In genomic region chr2:200415455-200415854, GRCh38 we compare ENCODE assay signal across 18 cellular contexts.
DNase-seq lines count a peak whose midpoint lies in the region; ATAC-seq and TF ChIP-seq lines count a peak whose summit lies in the region.
"Had no signal": no experiment of that assay in that cellular context is flagged by ENCODE, and none has a peak within 500 bp of the region (broad histone marks: within the 10 kb centered on the region; RNA-seq: fewer than 3 reads in every experiment).

No MANE protein-coding gene starts in this region.

- H3K9me3 Mint-ChIP-seq in neural progenitor cell, result no peaks in the 10 kb centered on the region
- H3K9me3 Mint-ChIP-seq in activated naive CD4-positive, alpha-beta T cell treated with anti-CD3 and anti-CD28 coated beads, Interleukin-2, amount 10 ng/mL, durations not matched to agents 7 days and 5 days, result no peaks in the 10 kb centered on the region
- H3K9me3 Mint-ChIP-seq: CD4-positive, CD25-positive, alpha-beta regulatory T cell; CD8-positive, alpha-beta T cell; GM23338; HFFc6 had no signal

- no peaks in the 10 kb centered on the region for H4K20me1 ChIP-seq in Karpas-422 (ENCODE audit: insufficient read depth, low read depth, low read length)
- no peaks in the 10 kb centered on the region for H4K20me1 ChIP-seq in SK-N-SH (ENCODE audit: insufficient read depth)
- no peaks in the 10 kb centered on the region for H4K20me1 ChIP-seq in neural progenitor cell (ENCODE audit: low read depth)
- H4K20me1 ChIP-seq in PC-3 (ENCODE audit: low read length), result no peaks in the 10 kb centered on the region
- H4K20me1 ChIP-seq: BLaER1 had no signal

- peaks cover 13% of the 10 kb centered on the region for H3K36me3 Mint-ChIP-seq in neural progenitor cell
- peaks cover 8% of the 10 kb centered on the region for H3K36me3 Mint-ChIP-seq in activated naive CD4-positive, alpha-beta T cell treated with anti-CD3 and anti-CD28 coated beads, Interleukin-2, amount 10 ng/mL, durations not matched to agents 7 days and 5 days
- H3K36me3 Mint-ChIP-seq: CD8-positive, alpha-beta T cell had no signal

- no peaks in the 10 kb centered on the region for H3K79me2 ChIP-seq in Karpas-422 (ENCODE audit: low read length)
- H3K79me2 ChIP-seq in SK-N-SH (ENCODE audit: insufficient read depth), result peaks cover 27% of the 10 kb centered on the region; the same call in 1 of the 2 replicates
- H3K79me2 ChIP-seq in neural progenitor cell (ENCODE audit: low read depth), result no peaks in the 10 kb centered on the region
- H3K79me2 ChIP-seq in PC-3 (ENCODE audit: low read length), result peaks cover 13% of the 10 kb centered on the region

- H3K27me3 ChIP-seq in Karpas-422 (ENCODE audit: low read length) (no peaks in the 10 kb centered on the region), SK-N-SH (ENCODE audit: insufficient read depth) (no peaks in the 10 kb centered on the region), neural progenitor cell (no peaks in the 10 kb centered on the region), PC-3 (ENCODE audit: low read length) (no peaks in the 10 kb centered on the region)
- H3K27me3 ChIP-seq: BLaER1 had no signal

- no peak overlapping the region for H3K9ac ChIP-seq in Karpas-422 (ENCODE audit: low read length)
- H3K9ac ChIP-seq in SK-N-SH, result no peak overlapping the region
- no peak overlapping the region for H3K9ac ChIP-seq in neural progenitor cell
- H3K9ac ChIP-seq in PC-3 (ENCODE audit: low read length), result no peak overlapping the region
- H3K9ac ChIP-seq: BLaER1 had no signal

- POLR2A ChIA-PET in SK-N-SH (lab: Yijun Ruan, JAX), result no interaction called here
- POLR2A ChIA-PET in PC-3 (lab: Charles Lee; ENCODE audit: unreplicated experiment), result no interaction called here

- no peaks in the 10 kb centered on the region for H3K27me3 Mint-ChIP-seq in neural progenitor cell (ENCODE audit: insufficient read depth, low read depth)
- no peaks in the 10 kb centered on the region for H3K27me3 Mint-ChIP-seq in activated naive CD4-positive, alpha-beta T cell treated with anti-CD3 and anti-CD28 coated beads, Interleukin-2, amount 10 ng/mL, durations not matched to agents 7 days and 5 days
- H3K27me3 Mint-ChIP-seq: CD4-positive, CD25-positive, alpha-beta regulatory T cell had no signal

- no peak for ATAC-seq in PC-3
- ATAC-seq: CD8-positive, alpha-beta T cell; GM12878; GM23338 had no signal

- intact Hi-C loops in PC-3 (cut with micrococcal nuclease), result no loop called here
- intact Hi-C loops in cardiac septum (cut with DNase I), result no loop called here

- 0 out of 4 replicates have a peak, but pooled peaks of 1 of the 2 experiments have one; percentile 19 for TF ChIP-seq EP300 in SK-N-SH (IDR thresholded peaks at IDR 0.05; ENCODE audit: borderline replicate concordance in 1 of 2, low read depth in 1 of 2, low read length in 1 of 2)

- H3K27ac Mint-ChIP-seq in neural progenitor cell, result peak overlapping the region; percentile 13
- no peak overlapping the region for H3K27ac Mint-ChIP-seq in activated naive CD4-positive, alpha-beta T cell treated with anti-CD3 and anti-CD28 coated beads, Interleukin-2, amount 10 ng/mL, durations not matched to agents 7 days and 5 days
- H3K27ac Mint-ChIP-seq: CD4-positive, CD25-positive, alpha-beta regulatory T cell; CD8-positive, alpha-beta T cell; GM23338; HFFc6 had no signal

- DNase-seq in Karpas-422, result peak; percentile 15
- peak; percentile 10 for DNase-seq in SK-N-SH
- DNase-seq in neural progenitor cell (ENCODE audit: low spot score), result no peak
- DNase-seq in PC-3, result no peak
- no peak for DNase-seq in cardiac septum (ENCODE audit: low spot score)
- no peak for DNase-seq in activated naive CD4-positive, alpha-beta T cell treated with anti-CD3 and anti-CD28 coated beads, Interleukin-2, amount 10 ng/mL, durations not matched to agents 7 days and 5 days
- DNase-seq: CD4-positive, CD25-positive, alpha-beta regulatory T cell; CD8-positive, alpha-beta T cell; DMS 273 treated with DMSO at 0.1 percent for 48 hours; DMS79; EL; GDM1; HFFc6 had no signal

- H3F3A ChIP-seq in SK-N-SH (replicated peaks; ENCODE audit: insufficient read depth) (peaks cover 9% of the 10 kb centered on the region), neural progenitor cell (ENCODE audit: low read depth) (peaks cover 19% of the 10 kb centered on the region), PC-3 (ENCODE audit: low read length, unreplicated experiment) (peaks cover 2% of the 10 kb centered on the region)

- H3K4me1 Mint-ChIP-seq in neural progenitor cell, result peaks cover 48% of the 10 kb centered on the region
- H3K4me1 Mint-ChIP-seq in activated naive CD4-positive, alpha-beta T cell treated with anti-CD3 and anti-CD28 coated beads, Interleukin-2, amount 10 ng/mL, durations not matched to agents 7 days and 5 days, result no peaks in the 10 kb centered on the region

- TF ChIP-seq RAD21 in SK-N-SH (IDR thresholded peaks at IDR 0.05; ENCODE audit: low read length), result no peak

- H3K36me3 ChIP-seq in Karpas-422 (ENCODE audit: insufficient read depth, low read length) (no peaks in the 10 kb centered on the region), SK-N-SH (replicated peaks in 1 of 2; ENCODE audit: control insufficient read depth in 1 of 2, insufficient read depth in 2 of 2, low read length in 1 of 2) (peaks cover 24 to 58% of the 10 kb centered on the region in 2 experiments), neural progenitor cell (no peaks in the 10 kb centered on the region), PC-3 (ENCODE audit: low read depth, low read length) (peaks cover 68% of the 10 kb centered on the region)
- H3K36me3 ChIP-seq: HAP-1 had no signal

- H3K9me3 ChIP-seq in Karpas-422 (ENCODE audit: low read length) (no peaks in the 10 kb centered on the region), SK-N-SH (no peaks in the 10 kb centered on the region), neural progenitor cell (ENCODE audit: low read depth) (no peaks in the 10 kb centered on the region), PC-3 (ENCODE audit: low read length) (no peaks in the 10 kb centered on the region)
- H3K9me3 ChIP-seq: BLaER1, HAP-1 had no signal

- H3K27ac ChIP-seq in Karpas-422 (ENCODE audit: low read length), result no peak overlapping the region
- no peak overlapping the region for H3K27ac ChIP-seq in SK-N-SH (ENCODE audit: low read depth in 2 of 2, low read length in 1 of 2)
- H3K27ac ChIP-seq in neural progenitor cell, result peak overlapping the region; percentile 97
- H3K27ac ChIP-seq in PC-3 (ENCODE audit: low read length), result no peak overlapping the region
- H3K27ac ChIP-seq: BLaER1, C4-2B had no signal

- no peak overlapping the region for H3K4me3 ChIP-seq in Karpas-422 (ENCODE audit: low read length)
- H3K4me3 ChIP-seq in SK-N-SH (ENCODE audit: low read depth in 2 of 2, low read length in 1 of 2), result no peak overlapping the region
- H3K4me3 ChIP-seq in neural progenitor cell, result no peak overlapping the region
- no peak overlapping the region for H3K4me3 ChIP-seq in PC-3 (ENCODE audit: low read length)
- H3K4me3 ChIP-seq: BLaER1, GM12878, GM23338, HAP-1 had no signal

- H3K4me3 Mint-ChIP-seq in neural progenitor cell, result no peak overlapping the region
- no peak overlapping the region for H3K4me3 Mint-ChIP-seq in activated naive CD4-positive, alpha-beta T cell treated with anti-CD3 and anti-CD28 coated beads, Interleukin-2, amount 10 ng/mL, durations not matched to agents 7 days and 5 days
- H3K4me3 Mint-ChIP-seq: CD4-positive, CD25-positive, alpha-beta regulatory T cell; CD8-positive, alpha-beta T cell; GM23338; HFFc6 had no signal

- BruUV-seq in PC-3 (replicated peaks; lab: Mats Ljungman, UMichigan), result no TSS peak

- TF ChIP-seq CTCF in SK-N-SH (IDR thresholded peaks at IDR 0.05) (no peak), neural progenitor cell (IDR thresholded peaks at IDR 0.05) (no peak), PC-3 (conservative IDR thresholded peaks at IDR 0.05; ENCODE audit: low read depth, low read length) (no peak)

- CTCF ChIA-PET in SK-N-SH (lab: Yijun Ruan, JAX), result interaction anchor here (0.8 to 1.9 kb wide), 6 partner anchors 9 to 428 kb away, joined by 3 to 7 read pairs (median 3); no protein-coding TSS in a partner anchor
- CTCF ChIA-PET in PC-3 (lab: Charles Lee), result no interaction called here
- CTCF ChIA-PET in activated naive CD4-positive, alpha-beta T cell treated with anti-CD3 and anti-CD28 coated beads, Interleukin-2, amount 10 ng/mL, durations not matched to agents 7 days and 5 days (lab: Charles Lee), result interaction anchor here (0.8 to 1.4 kb wide), 2 partner anchors 10 to 55 kb away, joined by 3 to 4 read pairs; no protein-coding TSS in a partner anchor

- H3K4me1 ChIP-seq in Karpas-422 (ENCODE audit: low read length) (no peaks in the 10 kb centered on the region), SK-N-SH (ENCODE audit: control insufficient read depth in 1 of 2, insufficient read depth in 2 of 2, low read depth in 1 of 2, low read length in 1 of 2) (no peaks in the 10 kb centered on the region; a peak in 1 of 4 replicates), neural progenitor cell (peaks cover 47% of the 10 kb centered on the region), PC-3 (ENCODE audit: insufficient read depth, low read length) (peaks cover 8% of the 10 kb centered on the region)
- H3K4me1 ChIP-seq: BLaER1 had no signal

- no peak overlapping the region for H2AFZ ChIP-seq in Karpas-422 (ENCODE audit: low read length)
- H2AFZ ChIP-seq in SK-N-SH (ENCODE audit: low read depth), result no peak overlapping the region
- no peak overlapping the region for H2AFZ ChIP-seq in neural progenitor cell (replicated peaks)
- no peak overlapping the region for H2AFZ ChIP-seq in PC-3 (ENCODE audit: low read length)
- H2AFZ ChIP-seq: GM23338 had no signal

- H3K9me2 ChIP-seq in Karpas-422 (replicated peaks; ENCODE audit: insufficient read depth, low read length) (no peaks in the 10 kb centered on the region), SK-N-SH (no peaks in the 10 kb centered on the region), PC-3 (replicated peaks; ENCODE audit: low read length) (no peaks in the 10 kb centered on the region)

- WGBS in SK-N-SH (ENCODE audit: low lambda C conversion rate), result 46% methylated on average over 2 of the region's 2 CpGs

- H3K4me2 ChIP-seq in Karpas-422 (ENCODE audit: low read depth, low read length, poor library complexity, severe bottlenecking) (no peak overlapping the region), SK-N-SH (no peak overlapping the region), neural progenitor cell (peak overlapping the region; percentile 63), PC-3 (ENCODE audit: low read length) (no peak overlapping the region)
- H3K4me2 ChIP-seq: BLaER1, GM23338 had no signal

TF ChIP-seq in SK-N-SH, 30 proteins besides CTCF, POLR2A, EP300 and RAD21 (continues in another document):
- TF ChIP-seq USF1 (IDR thresholded peaks at IDR 0.05; ENCODE audit: borderline replicate concordance, low read depth) (no peak), GATA2 (CRISPR knock-in tag; IDR thresholded peaks at IDR 0.05) (no peak), TEAD4 (IDR thresholded peaks at IDR 0.05; ENCODE audit: borderline replicate concordance, insufficient read depth) (no peak)

Comparison
In these comparisons a context has a peak if more than half of its experiments do, and no peak if none do; other contexts are left out.
1. DNase-seq: peak in Karpas-422 (single experiment) and SK-N-SH (single experiment); none in neural progenitor cell (single experiment), PC-3 (single experiment), cardiac septum (single experiment) and activated naive CD4-positive, alpha-beta T cell treated with anti-CD3 and anti-CD28 coated beads, Interleukin-2, amount 10 ng/mL, durations not matched to agents 7 days and 5 days (single experiment).